In the genomic region with DNA sequence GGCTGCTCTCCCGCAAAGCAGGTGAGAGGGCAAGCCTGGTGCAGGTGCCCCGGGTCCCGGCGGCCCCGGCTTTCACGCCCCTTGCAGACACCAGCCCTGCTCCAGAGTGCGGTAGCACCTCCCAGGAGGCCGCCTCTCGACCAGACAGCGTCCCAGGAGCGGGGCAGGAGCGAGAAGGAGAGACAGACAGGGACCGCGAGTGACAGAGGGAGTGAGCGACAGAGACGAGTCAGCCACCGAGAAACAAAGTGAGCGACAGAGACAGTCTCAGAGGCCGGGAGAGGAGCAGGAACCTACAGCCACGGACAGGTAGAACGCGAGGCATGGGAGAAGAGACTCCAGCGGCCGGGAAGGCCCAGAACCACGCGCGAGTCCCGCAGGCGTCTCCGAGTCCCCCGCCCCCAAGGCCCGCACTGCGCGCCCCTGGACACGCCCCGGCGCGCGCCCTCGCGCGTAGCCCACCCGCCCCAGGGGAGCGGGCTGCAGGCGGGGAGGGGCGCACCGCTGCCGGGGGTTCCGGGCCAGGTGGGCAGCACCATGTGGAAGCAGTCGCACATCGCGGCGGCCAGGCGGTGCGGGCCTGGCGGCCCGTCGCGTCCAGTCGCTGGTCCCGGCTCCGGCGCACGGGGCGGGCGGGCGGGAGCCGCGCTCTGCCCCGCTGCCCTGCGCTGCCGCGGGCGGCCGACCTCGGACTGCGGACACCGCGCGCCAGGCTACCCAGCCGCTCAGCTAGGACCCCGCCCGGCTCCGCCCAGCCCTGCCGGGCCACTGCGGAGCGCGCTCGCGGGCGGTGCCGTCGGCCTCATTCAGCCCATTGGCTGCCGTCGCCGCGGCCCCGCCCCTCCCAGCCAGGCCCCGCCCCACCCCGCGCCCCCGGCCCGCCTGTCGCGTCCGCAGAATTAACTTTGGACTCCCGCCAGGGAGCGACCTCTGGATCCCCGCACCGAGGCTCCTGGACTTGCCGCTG, we compare ENCODE assay signal across 8 cellular contexts. TPM values are rescaled to one million over a fixed set of nuclear protein-coding genes. Genes with fewer than 3 reads are reported as not detected.
DNase-seq lines count a peak whose midpoint lies in the region; ATAC-seq and TF ChIP-seq lines count a peak whose summit lies in the region.

A gene (minus strand): TSS at position 694 of the 967 bp plus-strand sequence. CDS start 137 bp downstream, at position 557.

- peaks cover 22% of the 10 kb centered on the region for H3K27me3 Mint-ChIP-seq in CD8-positive, alpha-beta T cell (ENCODE audit: low read depth)

- in situ Hi-C loops in astrocyte of the spinal cord (cut with HindIII; ENCODE audit: low sequenced_read_pairs) = no loop called here

- intact Hi-C loops in CD8-positive, alpha-beta T cell (cut with DNase I, micrococcal nuclease) = loop anchor here (2.0 to 10.0 kb wide), 3 partner anchors 43 to 377 kb away; a partner anchor contains a TSS
- intact Hi-C loops in right cardiac atrium (cut with DNase I) (loop anchor here in 1 of 4 donors (5.0 kb wide), 1 partner anchor 64 kb away; no protein-coding TSS in a partner anchor), psoas muscle (cut with DNase I) (no loop called here)

- H3K27ac ChIP-seq in CD8-positive, alpha-beta T cell (ENCODE audit: low read depth, low read length) = no peak within 1 kb of the TSS
- H3K27ac ChIP-seq in right cardiac atrium (ENCODE audit: low read length) (no peak within 1 kb of the TSS), psoas muscle (no peak within 1 kb of the TSS)

- peak in 3 of 7 experiments; percentile 25 to 53 (median 32) for DNase-seq in CD8-positive, alpha-beta T cell
- no peak for DNase-seq in Jurkat, Clone E6-1 (ENCODE audit: low read depth, low spot score)
- DNase-seq in SKM-1 (lab: John Stamatoyannopoulos, UW; ENCODE audit: unreplicated experiment) = peak; percentile 6
- peak; percentile 71 for DNase-seq in astrocyte of the spinal cord (ENCODE audit: low read depth, low spot score)
- peak; percentile 87 to 94 (median 90) for DNase-seq in right cardiac atrium
- DNase-seq in psoas muscle = peak; percentile 83 to 85

- no peaks in the 10 kb centered on the region for H3K36me3 ChIP-seq in CD8-positive, alpha-beta T cell (ENCODE audit: insufficient read depth, low read length)
- H3K36me3 ChIP-seq in psoas muscle (ENCODE audit: insufficient read depth in 1 of 2, low read depth in 1 of 2) = no peaks in the 10 kb centered on the region

- H3K9me3 Mint-ChIP-seq in CD8-positive, alpha-beta T cell = no peaks in the 10 kb centered on the region

- peak within 1 kb of the TSS; percentile 48 for H3K4me3 ChIP-seq in CD8-positive, alpha-beta T cell (ENCODE audit: low read depth, low read length)
- peak within 1 kb of the TSS; percentile 37 for H3K4me3 ChIP-seq in Jurkat, Clone E6-1 (ENCODE audit: low read length)
- H3K4me3 ChIP-seq in astrocyte of the spinal cord (ENCODE audit: low read depth, low read length) (peak within 1 kb of the TSS; percentile 44), right cardiac atrium (ENCODE audit: low read length) (peak within 1 kb of the TSS; percentile 51), psoas muscle (peak within 1 kb of the TSS; percentile 69)

- H3K9me3 ChIP-seq in CD8-positive, alpha-beta T cell (ENCODE audit: low read length) = no peaks in the 10 kb centered on the region
- H3K9me3 ChIP-seq in right cardiac atrium (ENCODE audit: control insufficient read depth, low read length) (no peaks in the 10 kb centered on the region), psoas muscle (no peaks in the 10 kb centered on the region)

- ATAC-seq in CD8-positive, alpha-beta T cell = peak; percentile 64
- peak; percentile 66 to 81 for ATAC-seq in right cardiac atrium
- peak; percentile 58 to 81 (median 78) for ATAC-seq in psoas muscle
- no peak for ATAC-seq in GM18498 (IDR thresholded peaks at IDR 0.05; ENCODE audit: unreplicated experiment)
- ATAC-seq in GM19351 (IDR thresholded peaks at IDR 0.05; ENCODE audit: unreplicated experiment) = no peak

- H3K27ac Mint-ChIP-seq in CD8-positive, alpha-beta T cell = no peak within 1 kb of the TSS

- peaks cover 12% of the 10 kb centered on the region for H3K4me1 Mint-ChIP-seq in CD8-positive, alpha-beta T cell (ENCODE audit: low read depth)

- peaks cover 8% of the 10 kb centered on the region for H3K4me1 ChIP-seq in CD8-positive, alpha-beta T cell (ENCODE audit: insufficient read depth, low read length)
- peaks cover 10% of the 10 kb centered on the region for H3K4me1 ChIP-seq in right cardiac atrium (ENCODE audit: control insufficient read depth, insufficient read depth, low read length)
- peaks cover 33% of the 10 kb centered on the region for H3K4me1 ChIP-seq in psoas muscle

- CTCF ChIA-PET in CD8-positive, alpha-beta T cell (lab: Charles Lee) = interaction anchor here (2.1 to 6.0 kb wide), 2 partner anchors 16 to 110 kb away, joined by 10 to 47 read pairs; no protein-coding TSS in a partner anchor

- 3% methylated on average over 111 of the region's 111 CpGs for WGBS in right cardiac atrium
- 4 to 9% (median 8%) methylated on average over 52 to 111 of the region's 111 CpGs for WGBS in psoas muscle, 3 donors

- H3K27me3 ChIP-seq in CD8-positive, alpha-beta T cell (ENCODE audit: insufficient read depth, low read length) = peaks cover 9% of the 10 kb centered on the region
- no peaks in the 10 kb centered on the region for H3K27me3 ChIP-seq in right cardiac atrium (ENCODE audit: control insufficient read depth, insufficient read depth)
- H3K27me3 ChIP-seq in psoas muscle (ENCODE audit: insufficient read depth in 3 of 3, low read length in 2 of 3) = peaks cover 0 to 4% (median 0%) of the 10 kb centered on the region in 3 donors

- no peaks in the 10 kb centered on the region for H3K36me3 Mint-ChIP-seq in CD8-positive, alpha-beta T cell

- POLR2A ChIA-PET in CD8-positive, alpha-beta T cell (lab: Charles Lee) = no interaction called here

- no peak for TF ChIP-seq CTCF in CD8-positive, alpha-beta T cell (IDR thresholded peaks at IDR 0.05)
- TF ChIP-seq CTCF in astrocyte of the spinal cord (IDR thresholded peaks at IDR 0.05; ENCODE audit: low read depth, low read length) = no peak
- TF ChIP-seq CTCF in psoas muscle (IDR thresholded peaks at IDR 0.05) = no peak

- H3K4me3 Mint-ChIP-seq in CD8-positive, alpha-beta T cell = peak within 1 kb of the TSS; percentile 82

RNA-seq across cellular contexts. Expression of the gene that starts here (rescaled TPM):
- total RNA-seq in CD8-positive, alpha-beta T cell = under 1 TPM; 0.06 to 0.14 TPM
- polyA plus RNA-seq in Jurkat, Clone E6-1 (2012; ENCODE audit: insufficient read depth, insufficient read length) = not detected
- total RNA-seq in right cardiac atrium = 1 to 10 TPM; 2.5 to 5.7 (median 3.3) TPM
- 2.0 TPM for polyA plus RNA-seq in right cardiac atrium
- 1 to 10 TPM; 1.3 to 4.7 (median 3.4) TPM for total RNA-seq in psoas muscle
- polyA plus RNA-seq in psoas muscle = 1 to 10 TPM in 1 of 3 donors, under 1 TPM in 2; 0.69 to 2.0 (median 0.75) TPM

Comparison
In these comparisons a context has a peak if more than half of its experiments do, and no peak if none do; other contexts are left out.
1. Peak in ATAC-seq and H3K4me3 ChIP-seq in CD8-positive, alpha-beta T cell; RNA of the gene not detected or under 1 TPM.
2. ATAC-seq: peak in right cardiac atrium (2 of 2) and psoas muscle (4 of 4); none in GM18498 (single experiment) and GM19351 (single experiment).
3. intact Hi-C loops: an anchor here in CD8-positive, alpha-beta T cell (2.0 to 10.0 kb wide); none called in psoas muscle.
4. Peak in every context shown above with its lines, with median percentiles within 50 percentile points of each other: H3K4me3 ChIP-seq.